8 cellular contexts compared by ENCODE assay signal in the genomic region with DNA sequence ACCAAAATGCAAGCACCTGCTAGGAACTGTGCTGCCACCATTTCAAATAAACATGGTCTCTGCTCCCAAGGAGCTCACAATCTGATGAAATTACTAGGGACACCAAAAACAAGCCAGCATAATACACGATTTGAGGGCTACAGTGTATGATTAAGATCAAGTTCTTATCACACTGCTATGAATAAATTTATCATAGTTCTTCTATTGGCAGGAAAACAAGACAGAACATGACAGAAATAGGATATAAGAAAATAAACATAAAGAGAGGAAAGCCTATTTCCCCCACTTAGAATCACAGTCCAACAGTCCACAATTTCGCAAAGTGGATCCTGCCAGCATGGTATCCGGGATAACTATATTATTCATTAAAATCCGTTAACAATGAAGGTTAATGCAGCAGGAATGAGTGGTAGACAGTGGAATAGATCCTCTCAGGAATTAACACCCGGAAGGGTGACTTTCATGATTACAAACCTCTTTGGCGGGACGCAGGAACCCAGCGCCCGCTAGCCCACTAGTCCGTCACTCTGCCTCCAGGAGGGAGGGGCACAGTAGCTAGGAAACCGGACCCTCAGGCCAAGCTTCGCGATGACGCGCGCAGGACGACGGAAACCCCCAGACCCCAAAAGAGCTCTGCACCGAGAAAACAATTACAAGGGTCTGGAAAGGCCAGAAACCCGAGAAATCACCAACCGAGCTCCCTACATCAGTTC. TPM values are rescaled to one million over a fixed set of nuclear protein-coding genes. Genes with fewer than 3 reads are reported as not detected.
DNase-seq lines count a peak whose midpoint lies in the region; ATAC-seq, FAIRE-seq and TF ChIP-seq lines count a peak whose summit lies in the region.

No MANE protein-coding gene starts in this region.

- H3K4me3 ChIP-seq in CD8-positive, alpha-beta T cell (ENCODE audit: low read depth, low read length), result peak overlapping the region; percentile 93
- peak overlapping the region; percentile 69 to 93 (median 78) for H3K4me3 ChIP-seq in H1 (ENCODE audit: extremely low read depth in 1 of 4, insufficient read depth in 2 of 4, low read depth in 3 of 4, low read length in 4 of 4)

- H3K27me3 Mint-ChIP-seq in CD8-positive, alpha-beta T cell (ENCODE audit: low read depth), result no peaks in the 10 kb centered on the region

- H4K5ac ChIP-seq in H1 (ENCODE audit: insufficient read length, low read depth, low read length), result peak overlapping the region; percentile 95

- peaks cover 23% of the 10 kb centered on the region for H3K36me3 Mint-ChIP-seq in CD8-positive, alpha-beta T cell

- WGBS in H1 (ENCODE audit: extremely low coverage in 1 of 2, insufficient coverage in 1 of 2, insufficient read length in 1 of 2, insufficient replicate concordance in 2 of 2, low coverage in 1 of 2, low lambda C conversion rate in 2 of 2, missing lambda C conversion rate in 1 of 2), 2 experiments, result 3% methylated on average over 21 of the region's 21 CpGs; no CpG with 5 or more reads in 1 of the 2 experiments

- FAIRE-seq in GM19239 (lab: Jason Lieb, UNC) (peak; percentile 39), H1 (lab: Jason Lieb, UNC) (no peak), urothelium cell line (lab: Jason Lieb, UNC) (no peak)

- H3K27ac Mint-ChIP-seq in CD8-positive, alpha-beta T cell, result peak overlapping the region; percentile 96

- no peak overlapping the region for H2BK15ac ChIP-seq in H1 (ENCODE audit: low read length)

- no peak overlapping the region for H2BK20ac ChIP-seq in H1 (ENCODE audit: low read length)

- peaks cover 58% of the 10 kb centered on the region for H3K4me1 Mint-ChIP-seq in CD8-positive, alpha-beta T cell (ENCODE audit: low read depth)

- POLR2A ChIA-PET in CD8-positive, alpha-beta T cell (lab: Charles Lee), result interaction anchor here (0.9 to 1.6 kb wide), 4 partner anchors 368 to 1322 kb away, joined by 3 to 25 read pairs (median 4); a partner anchor contains a TSS
- POLR2A ChIA-PET in H1 (lab: Charles Lee; ENCODE audit: partially characterized antibody), result interaction anchor here (0.8 to 1.9 kb wide), 8 partner anchors 17 to 599 kb away, joined by 3 to 9 read pairs (median 5); a partner anchor contains a TSS

- H3K4me3 Mint-ChIP-seq in CD8-positive, alpha-beta T cell, result peak overlapping the region; percentile 94

- ATAC-seq in CD8-positive, alpha-beta T cell, result peak; percentile 3
- ATAC-seq in HG03175 (IDR thresholded peaks at IDR 0.05; ENCODE audit: unreplicated experiment), result peak; percentile 34

- H3K4me1 ChIP-seq in CD8-positive, alpha-beta T cell (ENCODE audit: insufficient read depth, low read length), result peaks cover 19% of the 10 kb centered on the region
- peaks cover 0 to 2% (median under 1%) of the 10 kb centered on the region in 4 experiments; a peak in 2 of 7 replicates for H3K4me1 ChIP-seq in H1 (replicated peaks in 1 of 4; ENCODE audit: control insufficient read depth in 3 of 4, insufficient read depth in 4 of 4, low read length in 3 of 4)

- no peak overlapping the region for H3K4ac ChIP-seq in H1 (replicated peaks; ENCODE audit: insufficient read length, low read depth, low read length)

- H3K27ac ChIP-seq in CD8-positive, alpha-beta T cell (ENCODE audit: low read depth, low read length), result peak overlapping the region; percentile 78
- H3K27ac ChIP-seq in H1 (ENCODE audit: low read depth, low read length), result peak overlapping the region; percentile 89

- H2BK120ac ChIP-seq in H1 (replicated peaks; ENCODE audit: low read depth, low read length), result no peak overlapping the region

- TF ChIP-seq POLR2A in H1 (IDR thresholded peaks at IDR 0.05; ENCODE audit: control extremely low read depth in 1 of 2, low read depth in 2 of 2, low read length in 2 of 2), result no peak

- H3K4me2 ChIP-seq in H1 (ENCODE audit: insufficient read depth in 1 of 2, low read depth in 2 of 2, low read length in 2 of 2), result peak overlapping the region; percentile 68 to 96

- peaks cover 0 to 19% of the 10 kb centered on the region in 2 experiments; a peak in 2 of 4 replicates for H3K79me2 ChIP-seq in H1 (ENCODE audit: control insufficient read depth in 1 of 2, insufficient read depth in 2 of 2, low read length in 2 of 2)

- TF ChIP-seq RAD21 in H1 (IDR thresholded peaks at IDR 0.05 in 1 of 2, conservative IDR thresholded peaks at IDR 0.05 in 1 of 2; ENCODE audit: low read depth in 2 of 2, low read length in 2 of 2), result no peak

- H2BK5ac ChIP-seq in H1 (ENCODE audit: low read depth, low read length), result peak overlapping the region; percentile 40; the same call in 1 of the 2 replicates

- no peaks in the 10 kb centered on the region; the same call in 1 of the 2 replicates for H3K79me1 ChIP-seq in H1 (ENCODE audit: low read depth, low read length)

- TF ChIP-seq CTCF in CD8-positive, alpha-beta T cell (IDR thresholded peaks at IDR 0.05), result no peak
- no peak for TF ChIP-seq CTCF in H1 (IDR thresholded peaks at IDR 0.05; ENCODE audit: control extremely low read depth in 1 of 3, insufficient read depth in 1 of 3, low read depth in 1 of 3, low read length in 3 of 3)

- no peaks in the 10 kb centered on the region for H3K9me3 ChIP-seq in CD8-positive, alpha-beta T cell (ENCODE audit: low read length)
- H3K9me3 ChIP-seq in H1 (ENCODE audit: insufficient read depth in 2 of 2, low read depth in 1 of 2, low read length in 1 of 2), result no peaks in the 10 kb centered on the region; a peak in 2 of 4 replicates

- H2AK5ac ChIP-seq in H1 (ENCODE audit: low read depth, low read length), result no peak overlapping the region

- peak overlapping the region; percentile 53 to 82 (median 80) for H3K9ac ChIP-seq in H1 (replicated peaks in 1 of 4; ENCODE audit: extremely low read depth in 1 of 4, low read depth in 3 of 4, low read length in 3 of 4)

- CTCF ChIA-PET in CD8-positive, alpha-beta T cell (lab: Charles Lee), result interaction anchor here (0.9 to 2.1 kb wide), 8 partner anchors 46 to 1235 kb away, joined by 3 to 10 read pairs (median 4); a partner anchor contains a TSS
- CTCF ChIA-PET in H1 (lab: Charles Lee; ENCODE audit: partially characterized antibody), result interaction anchor here (0.8 to 2.1 kb wide), 5 partner anchors 8 to 553 kb away, joined by 3 to 9 read pairs (median 3); a partner anchor contains a TSS

- H3K23me2 ChIP-seq in H1 (ENCODE audit: low read depth, low read length), result peaks cover 5% of the 10 kb centered on the region

- no peaks in the 10 kb centered on the region for H3K36me3 ChIP-seq in CD8-positive, alpha-beta T cell (ENCODE audit: insufficient read depth, low read length)
- H3K36me3 ChIP-seq in H1 (ENCODE audit: control insufficient read depth in 2 of 4, insufficient read depth in 4 of 4, low read length in 3 of 4), result peaks cover 0 to 1% (median 0%) of the 10 kb centered on the region in 4 experiments; a peak in 4 of 8 replicates

- DNase-seq in CD8-positive, alpha-beta T cell, result no peak
- DNase-seq in GM19239 (ENCODE audit: insufficient read length, low spot score), result no peak
- DNase-seq in RKO (ENCODE audit: low spot score), result peak; percentile 72
- DNase-seq in H1 (ENCODE audit: low read depth in 1 of 2, low spot score in 2 of 2), result peak in 1 of 2 experiments; percentile 36
- DNase-seq in midbrain (lab: John Stamatoyannopoulos, UW), result peak; percentile 18
- DNase-seq in urothelium cell line (ENCODE audit: low spot score), result peak; percentile 52
- DNase-seq in inferior parietal cortex (ENCODE audit: extremely low spot score), result no peak

- intact Hi-C loops in CD8-positive, alpha-beta T cell (cut with DNase I, micrococcal nuclease), result loop anchor here (1.0 to 5.0 kb wide), 9 partner anchors 46 to 1896 kb away; a partner anchor contains a TSS

- peak overlapping the region; percentile 19 for H3K56ac ChIP-seq in H1 (replicated peaks; ENCODE audit: insufficient read length, low read depth, low read length)

- no peaks in the 10 kb centered on the region for H3K27me3 ChIP-seq in CD8-positive, alpha-beta T cell (ENCODE audit: insufficient read depth, low read length)
- no peaks in the 10 kb centered on the region for H3K27me3 ChIP-seq in H1 (replicated peaks in 1 of 4; ENCODE audit: control insufficient read depth in 3 of 4, extremely low read depth in 1 of 4, insufficient read depth in 3 of 4, low read length in 3 of 4)

- peak overlapping the region; percentile 52 for H4K91ac ChIP-seq in H1 (replicated peaks; ENCODE audit: insufficient read length, low read length)

- H3K9me3 Mint-ChIP-seq in CD8-positive, alpha-beta T cell, result peaks cover 3% of the 10 kb centered on the region

- peak overlapping the region; percentile 33 for H2AFZ ChIP-seq in H1 (ENCODE audit: low read length)

- H4K20me1 ChIP-seq in H1 (replicated peaks in 1 of 2; ENCODE audit: control insufficient read depth in 1 of 2, insufficient read depth in 2 of 2, low read length in 2 of 2), result no peaks in the 10 kb centered on the region

- peak overlapping the region; percentile 80 for H3K18ac ChIP-seq in H1 (ENCODE audit: extremely low read depth, low read length)

- peak overlapping the region; percentile 92; the same call in 1 of the 2 replicates for H4K8ac ChIP-seq in H1 (ENCODE audit: extremely low read depth, insufficient read depth, low read length)

- H3K14ac ChIP-seq in H1 (ENCODE audit: insufficient read length), result no peak overlapping the region

- TF ChIP-seq EP300 in H1 (IDR thresholded peaks at IDR 0.05; ENCODE audit: borderline replicate concordance in 1 of 2, low read depth in 2 of 2, low read length in 2 of 2), result no peak

- H2BK12ac ChIP-seq in H1 (ENCODE audit: low read depth, low read length), result no peak overlapping the region

- no peak overlapping the region for H3K23ac ChIP-seq in H1 (ENCODE audit: insufficient read length)

RNA-seq across cellular contexts. Expression of a gene that starts 0.7 kb away (rescaled TPM):
- 10 to 100 TPM; 20.0 to 23.0 TPM for total RNA-seq in CD8-positive, alpha-beta T cell
- total RNA-seq in H1 (2021; fragmentation: NEBNext Ultra II Directional; extraction: Animal tissue kit (Norgen Biotek cat#: 25700)), result 15.2 and 17.0 TPM in 2 replicates
- polyA plus RNA-seq in H1 (2011; rRNA removed), result 3.5 and 6.0 TPM in 2 replicates
- polyA plus RNA-seq in H1 (2011; cell fraction: cytosol; rRNA removed), result 9.3 TPM
- 7.4 TPM for polyA plus RNA-seq in H1 (2011; cell fraction: nucleus; rRNA removed)
- 6.4 to 19.0 TPM (median 7.6 TPM) in 4 replicates for polyA plus RNA-seq in H1 (2012, experiment 1 of 2)
- 1.2 TPM for polyA plus RNA-seq in H1 (2012, experiment 2 of 2)
- 22.0 TPM for polyA plus RNA-seq in H1 (2013, experiment 1 of 2)
- 21.7 TPM for polyA plus RNA-seq in H1 (2013, experiment 2 of 2)
- polyA minus RNA-seq in H1 (2011; rRNA and poly(A)+ RNA removed), result 5.3 and 6.2 TPM in 2 replicates
- polyA minus RNA-seq in H1 (2011; cell fraction: cytosol; rRNA and poly(A)+ RNA removed), result 5.0 TPM
- polyA minus RNA-seq in H1 (2011; cell fraction: nucleus; rRNA and poly(A)+ RNA removed), result 23.7 TPM

RNA-seq across cellular contexts. Expression of a gene that starts 0.8 kb away (rescaled TPM):
- 1 to 10 TPM; 2.5 to 2.6 TPM for total RNA-seq in CD8-positive, alpha-beta T cell
- total RNA-seq in H1 (2021; fragmentation: NEBNext Ultra II Directional; extraction: Animal tissue kit (Norgen Biotek cat#: 25700)), result 4.9 and 5.4 TPM in 2 replicates
- polyA plus RNA-seq in H1 (2011; rRNA removed), result 0.71 and 1.4 TPM in 2 replicates
- polyA plus RNA-seq in H1 (2011; cell fraction: cytosol; rRNA removed), result 3.1 TPM
- polyA plus RNA-seq in H1 (2011; cell fraction: nucleus; rRNA removed), result 0.66 TPM
- 2.9 to 6.1 TPM (median 3.6 TPM) in 4 replicates for polyA plus RNA-seq in H1 (2012, experiment 1 of 2)
- polyA plus RNA-seq in H1 (2012, experiment 2 of 2), result 0.43 TPM
- polyA plus RNA-seq in H1 (2013, experiment 1 of 2), result 4.5 TPM
- polyA plus RNA-seq in H1 (2013, experiment 2 of 2), result 4.0 TPM
- polyA minus RNA-seq in H1 (2011; rRNA and poly(A)+ RNA removed), result 1.3 and 1.7 TPM in 2 replicates
- 1.5 TPM for polyA minus RNA-seq in H1 (2011; cell fraction: cytosol; rRNA and poly(A)+ RNA removed)
- 3.1 TPM for polyA minus RNA-seq in H1 (2011; cell fraction: nucleus; rRNA and poly(A)+ RNA removed)

RNA-seq across cellular contexts. Expression of a gene that starts 46.1 kb away (rescaled TPM):
- total RNA-seq in CD8-positive, alpha-beta T cell, result 10 to 100 TPM; 41.2 to 42.3 TPM
- 6.6 and 6.8 TPM in 2 replicates for total RNA-seq in H1 (2021; fragmentation: NEBNext Ultra II Directional; extraction: Animal tissue kit (Norgen Biotek cat#: 25700))
- 2.5 and 3.8 TPM in 2 replicates for polyA plus RNA-seq in H1 (2011; rRNA removed)
- polyA plus RNA-seq in H1 (2011; cell fraction: cytosol; rRNA removed), result 2.8 TPM
- polyA plus RNA-seq in H1 (2011; cell fraction: nucleus; rRNA removed), result 3.6 TPM
- polyA plus RNA-seq in H1 (2012, experiment 1 of 2), result 2.0 to 3.5 TPM (median 2.5 TPM) in 4 replicates
- polyA plus RNA-seq in H1 (2012, experiment 2 of 2), result 0.17 TPM
- polyA plus RNA-seq in H1 (2013, experiment 1 of 2), result 4.4 TPM
- polyA plus RNA-seq in H1 (2013, experiment 2 of 2), result 4.5 TPM
- polyA minus RNA-seq in H1 (2011; rRNA and poly(A)+ RNA removed), result 6.3 and 10.5 TPM in 2 replicates
- polyA minus RNA-seq in H1 (2011; cell fraction: cytosol; rRNA and poly(A)+ RNA removed), result 5.4 TPM
- 14.2 TPM for polyA minus RNA-seq in H1 (2011; cell fraction: nucleus; rRNA and poly(A)+ RNA removed)

Comparison
In these comparisons a context has a peak if more than half of its experiments do, and no peak if none do; other contexts are left out.
1. DNase-seq: peak in RKO (single experiment), midbrain (single experiment) and urothelium cell line (single experiment); none in CD8-positive, alpha-beta T cell (0 of 7), GM19239 (single experiment) and inferior parietal cortex (single experiment).